20 cellular contexts compared by ENCODE assay signal in the genomic region with DNA sequence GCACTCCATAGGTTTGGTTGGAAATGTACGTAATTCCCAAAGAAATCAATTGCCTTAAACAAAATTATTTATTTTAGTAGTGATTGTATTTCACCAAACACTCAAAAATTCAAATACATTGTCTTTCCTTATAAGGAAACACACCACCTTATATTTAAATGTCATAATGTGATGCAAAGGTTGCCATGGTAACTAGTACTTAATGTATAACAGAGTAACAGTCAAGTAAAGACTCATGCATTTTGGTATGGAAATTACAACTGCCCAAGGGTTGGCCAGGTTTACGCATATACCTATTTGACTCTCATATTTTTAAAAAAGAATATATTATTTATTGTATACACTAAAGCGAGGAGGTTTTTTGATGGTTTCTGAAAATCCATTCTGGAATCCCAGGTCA.
DNase-seq lines count a peak whose midpoint lies in the region; ATAC-seq and TF ChIP-seq lines count a peak whose summit lies in the region.
"Had no signal": no experiment of that assay in that cellular context is flagged by ENCODE, and none has a peak within 500 bp of the region (broad histone marks: within the 10 kb centered on the region; RNA-seq: fewer than 3 reads in every experiment).

No MANE protein-coding gene starts in this region.

- H3K36me3 ChIP-seq in GM23338 (ENCODE audit: insufficient read depth), result no peaks in the 10 kb centered on the region
- peaks cover 42% of the 10 kb centered on the region for H3K36me3 ChIP-seq in OCI-LY3 (replicated peaks; ENCODE audit: low read depth, low read length)
- no peaks in the 10 kb centered on the region for H3K36me3 ChIP-seq in neural cell (ENCODE audit: insufficient read depth, low read length)
- H3K36me3 ChIP-seq: BE2C, HAP-1 had no signal

- no peaks in the 10 kb centered on the region for H3K9me3 Mint-ChIP-seq in GM23338
- H3K9me3 Mint-ChIP-seq in natural killer cell, result no peaks in the 10 kb centered on the region
- H3K9me3 Mint-ChIP-seq: CD4-positive, alpha-beta T cell; HFFc6 had no signal

- ATAC-seq in GM23338 (no peak), natural killer cell (no peak)
- ATAC-seq: A549 had no signal

- TF ChIP-seq EP300 in neural cell (conservative IDR thresholded peaks at IDR 0.05; ENCODE audit: poor library complexity, severe bottlenecking), result no peak

- H3K4me2 ChIP-seq in GM23338 (no peak overlapping the region), OCI-LY3 (ENCODE audit: low read length) (peak overlapping the region; percentile 50), neural cell (ENCODE audit: low read length) (no peak overlapping the region)
- H3K4me2 ChIP-seq: A549 had no signal

- H3K27me3 ChIP-seq in GM23338 (ENCODE audit: insufficient read depth) (peaks cover 5% of the 10 kb centered on the region; the same call in 1 of the 2 replicates), OCI-LY3 (ENCODE audit: low read depth, low read length) (no peaks in the 10 kb centered on the region), neural cell (ENCODE audit: insufficient read depth, low read depth, low read length) (no peaks in the 10 kb centered on the region)
- H3K27me3 ChIP-seq: BE2C; BLaER1 treated with 17β-estradiol and CSF1 and Interleukin-3, amounts not matched to agents 10 nM and 100 nM had no signal

- H3K4me3 ChIP-seq in GM23338 (no peak overlapping the region), OCI-LY3 (ENCODE audit: low read length) (no peak overlapping the region), neural cell (ENCODE audit: low read length) (no peak overlapping the region)
- H3K4me3 ChIP-seq: A549; BLaER1 treated with 17β-estradiol and CSF1 and Interleukin-3, amounts not matched to agents 10 nM and 100 nM; GM23248; HAP-1 had no signal

- H3K79me2 ChIP-seq in GM23338 (replicated peaks; ENCODE audit: insufficient read depth) (peaks cover 17% of the 10 kb centered on the region; the same call in 1 of the 2 replicates), OCI-LY3 (ENCODE audit: low read length) (peaks cover 100% of the 10 kb centered on the region), neural cell (replicated peaks; ENCODE audit: insufficient read depth, low read length) (no peaks in the 10 kb centered on the region)

- H3K9me3 ChIP-seq in OCI-LY3 (ENCODE audit: insufficient read depth, low read length) (no peaks in the 10 kb centered on the region), neural cell (ENCODE audit: low read length) (no peaks in the 10 kb centered on the region)
- H3K9me3 ChIP-seq: A549, BE2C, HAP-1 had no signal

- DNase-seq in DMS53 (lab: John Stamatoyannopoulos, UW), result peak; percentile 41
- DNase-seq in DMS53 treated with DMSO at 0.1 percent for 48 hours (lab: John Stamatoyannopoulos, UW; ENCODE audit: unreplicated experiment), result no peak
- DNase-seq in GM23338 (ENCODE audit: low spot score), result peak; percentile 45
- no peak for DNase-seq in DMS114 treated with DMSO at 0.1 percent for 48 hours (lab: John Stamatoyannopoulos, UW; ENCODE audit: unreplicated experiment)
- no peak for DNase-seq in natural killer cell
- DNase-seq: 8988T; ACHN; AML-193; BE2C; CD4-positive, alpha-beta T cell; CD8-positive, alpha-beta memory T cell; DMS79; HFFc6 had no signal

- H3K4me1 ChIP-seq in GM23338 (ENCODE audit: insufficient read depth) (peaks cover 47% of the 10 kb centered on the region), OCI-LY3 (ENCODE audit: low read length) (peaks cover 86% of the 10 kb centered on the region)
- H3K4me1 ChIP-seq: A549 had no signal

- no peak overlapping the region for H3K4me3 Mint-ChIP-seq in GM23338
- no peak overlapping the region for H3K4me3 Mint-ChIP-seq in natural killer cell
- H3K4me3 Mint-ChIP-seq: CD14-positive monocyte; CD4-positive, alpha-beta T cell; CD8-positive, alpha-beta memory T cell; HFFc6 had no signal

- intact Hi-C loops in natural killer cell (cut with micrococcal nuclease), result no loop called here

- H3K27ac Mint-ChIP-seq in GM23338 (no peak overlapping the region), natural killer cell (no peak overlapping the region)
- H3K27ac Mint-ChIP-seq: CD14-positive monocyte; CD4-positive, alpha-beta T cell; CD8-positive, alpha-beta memory T cell; HFFc6 had no signal

- TF ChIP-seq CTCF in GM23338 (conservative IDR thresholded peaks at IDR 0.05; ENCODE audit: low read depth in 2 of 2) (no peak), OCI-LY3 (IDR thresholded peaks at IDR 0.05; ENCODE audit: low read depth, low read length) (no peak), neural cell (IDR thresholded peaks at IDR 0.05; ENCODE audit: poor library complexity, severe bottlenecking) (no peak), natural killer cell (IDR thresholded peaks at IDR 0.05) (no peak)

- TF ChIP-seq RAD21 in neural cell (conservative IDR thresholded peaks at IDR 0.05), result no peak

- peaks cover 61% of the 10 kb centered on the region for H3K4me1 Mint-ChIP-seq in GM23338
- no peaks in the 10 kb centered on the region for H3K4me1 Mint-ChIP-seq in natural killer cell
- H3K4me1 Mint-ChIP-seq: CD8-positive, alpha-beta memory T cell had no signal

- no peaks in the 10 kb centered on the region for H3K36me3 Mint-ChIP-seq in GM23338 (ENCODE audit: low read depth)
- H3K36me3 Mint-ChIP-seq in natural killer cell, result no peaks in the 10 kb centered on the region
- H3K36me3 Mint-ChIP-seq: CD14-positive monocyte; CD8-positive, alpha-beta memory T cell had no signal

- no peaks in the 10 kb centered on the region for H4K20me1 ChIP-seq in GM23338 (replicated peaks; ENCODE audit: insufficient read depth)
- peaks cover 100% of the 10 kb centered on the region for H4K20me1 ChIP-seq in OCI-LY3 (ENCODE audit: insufficient read depth, low read length)
- no peaks in the 10 kb centered on the region for H4K20me1 ChIP-seq in neural cell (ENCODE audit: insufficient read depth)

- H3K27ac ChIP-seq in GM23338 (ENCODE audit: low read depth) (no peak overlapping the region), OCI-LY3 (ENCODE audit: low read length) (no peak overlapping the region), neural cell (ENCODE audit: low read length) (peak overlapping the region; percentile 60)
- H3K27ac ChIP-seq: A549; BLaER1 treated with 17β-estradiol and CSF1 and Interleukin-3, amounts not matched to agents 10 nM and 100 nM; GM23248 had no signal

- H2AFZ ChIP-seq in GM23338 (no peak overlapping the region), OCI-LY3 (ENCODE audit: low read depth, low read length) (no peak overlapping the region), neural cell (ENCODE audit: low read depth, low read length) (no peak overlapping the region)
- H2AFZ ChIP-seq: GM23248 had no signal

- H3K9ac ChIP-seq in OCI-LY3 (ENCODE audit: low read length), result no peak overlapping the region
- no peak overlapping the region for H3K9ac ChIP-seq in neural cell (ENCODE audit: low read length)
- H3K9ac ChIP-seq: BLaER1 treated with 17β-estradiol and CSF1 and Interleukin-3, amounts not matched to agents 10 nM and 100 nM; GM23248 had no signal

- H3F3A ChIP-seq in GM23338 (replicated peaks; ENCODE audit: low read depth) (no peaks in the 10 kb centered on the region), neural cell (ENCODE audit: insufficient read depth, low read length, poor library complexity, severe bottlenecking) (no peaks in the 10 kb centered on the region)

- H3K27me3 Mint-ChIP-seq in GM23338 (ENCODE audit: insufficient read depth, low read depth, poor library complexity) (peaks cover 14% of the 10 kb centered on the region), natural killer cell (ENCODE audit: low read depth in 2 of 2) (peaks cover 0 to 9% of the 10 kb centered on the region in 2 donors)
- H3K27me3 Mint-ChIP-seq: CD8-positive, alpha-beta memory T cell had no signal

- no peaks in the 10 kb centered on the region for H3K9me2 ChIP-seq in GM23338 (ENCODE audit: insufficient read depth)
- no peaks in the 10 kb centered on the region for H3K9me2 ChIP-seq in neural cell (ENCODE audit: insufficient read depth, low read length)

TF ChIP-seq in GM23338, 12 proteins besides CTCF, POLR2A, EP300 and RAD21 (continues in another document):
- TF ChIP-seq CREB1 (CRISPR knock-in tag; IDR thresholded peaks at IDR 0.05; ENCODE audit: low read depth), result no peak
- TF ChIP-seq JUNB (IDR thresholded peaks at IDR 0.05; ENCODE audit: unreplicated experiment), result no peak

TF ChIP-seq in neural cell, 6 proteins besides CTCF, POLR2A, EP300 and RAD21:
- TF ChIP-seq SMC3 (conservative IDR thresholded peaks at IDR 0.05; ENCODE audit: poor library complexity) (no peak), EZH2 (IDR thresholded peaks at IDR 0.05; ENCODE audit: borderline replicate concordance, insufficient read depth, low read length, poor library complexity, severe bottlenecking) (no peak), POLR2AphosphoS5 (IDR thresholded peaks at IDR 0.05) (no peak)
- TF ChIP-seq, protein P1, sequence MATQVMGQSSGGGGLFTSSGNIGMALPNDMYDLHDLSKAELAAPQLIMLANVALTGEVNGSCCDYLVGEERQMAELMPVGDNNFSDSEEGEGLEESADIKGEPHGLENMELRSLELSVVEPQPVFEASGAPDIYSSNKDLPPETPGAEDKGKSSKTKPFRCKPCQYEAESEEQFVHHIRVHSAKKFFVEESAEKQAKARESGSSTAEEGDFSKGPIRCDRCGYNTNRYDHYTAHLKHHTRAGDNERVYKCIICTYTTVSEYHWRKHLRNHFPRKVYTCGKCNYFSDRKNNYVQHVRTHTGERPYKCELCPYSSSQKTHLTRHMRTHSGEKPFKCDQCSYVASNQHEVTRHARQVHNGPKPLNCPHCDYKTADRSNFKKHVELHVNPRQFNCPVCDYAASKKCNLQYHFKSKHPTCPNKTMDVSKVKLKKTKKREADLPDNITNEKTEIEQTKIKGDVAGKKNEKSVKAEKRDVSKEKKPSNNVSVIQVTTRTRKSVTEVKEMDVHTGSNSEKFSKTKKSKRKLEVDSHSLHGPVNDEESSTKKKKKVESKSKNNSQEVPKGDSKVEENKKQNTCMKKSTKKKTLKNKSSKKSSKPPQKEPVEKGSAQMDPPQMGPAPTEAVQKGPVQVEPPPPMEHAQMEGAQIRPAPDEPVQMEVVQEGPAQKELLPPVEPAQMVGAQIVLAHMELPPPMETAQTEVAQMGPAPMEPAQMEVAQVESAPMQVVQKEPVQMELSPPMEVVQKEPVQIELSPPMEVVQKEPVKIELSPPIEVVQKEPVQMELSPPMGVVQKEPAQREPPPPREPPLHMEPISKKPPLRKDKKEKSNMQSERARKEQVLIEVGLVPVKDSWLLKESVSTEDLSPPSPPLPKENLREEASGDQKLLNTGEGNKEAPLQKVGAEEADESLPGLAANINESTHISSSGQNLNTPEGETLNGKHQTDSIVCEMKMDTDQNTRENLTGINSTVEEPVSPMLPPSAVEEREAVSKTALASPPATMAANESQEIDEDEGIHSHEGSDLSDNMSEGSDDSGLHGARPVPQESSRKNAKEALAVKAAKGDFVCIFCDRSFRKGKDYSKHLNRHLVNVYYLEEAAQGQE (IDR thresholded peaks at IDR 0.05; ENCODE audit: borderline replicate concordance), result no peak

Comparison
In these comparisons a context has a peak if more than half of its experiments do, and no peak if none do; other contexts are left out.
1. DNase-seq: peak in DMS53 (single experiment) and GM23338 (single experiment); none in DMS53 treated with DMSO at 0.1 percent for 48 hours (single experiment), DMS114 treated with DMSO at 0.1 percent for 48 hours (single experiment) and natural killer cell (single experiment).